ENCODE assay signal across 8 cellular contexts in the genomic region with DNA sequence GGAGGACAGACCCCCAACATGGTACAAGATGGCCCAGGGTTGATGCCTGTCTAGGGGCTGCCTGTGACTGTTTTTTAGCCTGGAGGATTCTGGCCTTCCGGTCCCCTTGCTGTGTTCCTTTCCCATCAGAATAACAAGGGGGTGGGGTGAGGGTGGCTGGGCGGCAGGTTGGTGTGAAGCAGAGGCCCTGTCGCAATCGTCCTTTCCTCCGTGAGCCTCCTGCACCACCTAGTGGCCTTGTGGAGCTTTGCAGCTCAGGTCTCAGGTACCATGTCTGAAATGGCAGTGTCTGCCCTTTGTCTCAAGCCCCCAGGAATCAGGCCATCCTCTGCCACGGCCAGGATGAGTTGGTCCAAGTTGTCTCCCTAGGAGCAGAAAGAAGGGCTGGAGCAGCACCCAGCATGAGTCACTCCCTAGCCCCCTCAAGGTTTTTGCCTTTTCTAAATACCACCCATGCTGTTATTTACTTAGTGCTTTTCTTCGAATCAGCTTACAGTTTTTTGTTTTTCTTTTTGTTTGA. TPM values are rescaled to one million over a fixed set of nuclear protein-coding genes. Genes with fewer than 3 reads are reported as not detected.
DNase-seq lines count a peak whose midpoint lies in the region; ATAC-seq and TF ChIP-seq lines count a peak whose summit lies in the region.

No MANE protein-coding gene starts in this region.

- TF ChIP-seq CTCF in PC-3 (conservative IDR thresholded peaks at IDR 0.05; ENCODE audit: low read depth, low read length) (peak; percentile 100), fibroblast of lung (conservative IDR thresholded peaks at IDR 0.05 in 1 of 2, IDR thresholded peaks at IDR 0.05 in 1 of 2; ENCODE audit: low read depth in 1 of 2, low read length in 2 of 2) (peak; percentile 93 to 99), neural cell (IDR thresholded peaks at IDR 0.05; ENCODE audit: poor library complexity, severe bottlenecking) (peak; percentile 98), stomach (IDR thresholded peaks at IDR 0.05) (peak in 6 of 7 experiments; percentile 72 to 99 (median 95))

- TF ChIP-seq EP300 in neural cell (conservative IDR thresholded peaks at IDR 0.05; ENCODE audit: poor library complexity, severe bottlenecking) (no peak), stomach (IDR thresholded peaks at IDR 0.05) (no peak)

- no peak overlapping the region for H3K9ac ChIP-seq in HUES64 (ENCODE audit: low read depth, low read length)
- H3K9ac ChIP-seq in PC-3 (ENCODE audit: low read length), result no peak overlapping the region
- no peak overlapping the region for H3K9ac ChIP-seq in fibroblast of lung (ENCODE audit: insufficient read depth, low read length)
- H3K9ac ChIP-seq in neural cell (ENCODE audit: low read length), result peak overlapping the region; percentile 55

- ATAC-seq in GM19455 (IDR thresholded peaks at IDR 0.05; ENCODE audit: unreplicated experiment) (peak; percentile 79), PC-3 (peak; percentile 89)
- peak; percentile 95 to 96 for ATAC-seq in activated T-cell treated with anti-CD3 and anti-CD28 coated beads, Interleukin-2, amount 50 U/mL, for 4 hours

- H3K36me3 Mint-ChIP-seq in activated T-cell treated with anti-CD3 and anti-CD28 coated beads, Interleukin-2, amount 50 U/mL, for 4 hours (ENCODE audit: insufficient read depth), result peaks cover 34% of the 10 kb centered on the region

- H3K4me2 ChIP-seq in PC-3 (ENCODE audit: low read length), result no peak overlapping the region
- no peak overlapping the region for H3K4me2 ChIP-seq in fibroblast of lung (ENCODE audit: extremely low read depth, insufficient read depth, low read length)
- no peak overlapping the region for H3K4me2 ChIP-seq in neural cell (ENCODE audit: low read length)

- DNase-seq in CMK (ENCODE audit: low read depth) (peak; percentile 63), PC-3 (peak; percentile 99), fibroblast of lung (ENCODE audit: low read depth in 2 of 2) (peak; percentile 59 to 82), stomach (peak; percentile 89)
- peak; percentile 79 for DNase-seq in activated T-cell treated with anti-CD3 and anti-CD28 coated beads, Interleukin-2, amount 50 U/mL, for 4 hours

- CTCF ChIA-PET in PC-3 (lab: Charles Lee), result interaction anchor here (0.5 to 1.2 kb wide), 8 partner anchors 10 to 444 kb away, joined by 3 to 8 read pairs (median 5); no protein-coding TSS in a partner anchor

- H2AFZ ChIP-seq in PC-3 (ENCODE audit: low read length) (no peak overlapping the region), fibroblast of lung (ENCODE audit: low read length) (no peak overlapping the region), neural cell (ENCODE audit: low read depth, low read length) (peak overlapping the region; percentile 45)

- H3K9me2 ChIP-seq in PC-3 (replicated peaks; ENCODE audit: low read length), result no peaks in the 10 kb centered on the region
- no peaks in the 10 kb centered on the region for H3K9me2 ChIP-seq in neural cell (ENCODE audit: insufficient read depth, low read length)

- peaks cover 12% of the 10 kb centered on the region for H3K4me1 Mint-ChIP-seq in activated T-cell treated with anti-CD3 and anti-CD28 coated beads, Interleukin-2, amount 50 U/mL, for 4 hours (ENCODE audit: low read depth)

- H3K4me3 ChIP-seq in HUES64 (ENCODE audit: low read length), result no peak overlapping the region
- H3K4me3 ChIP-seq in PC-3 (ENCODE audit: low read length), result no peak overlapping the region
- H3K4me3 ChIP-seq in fibroblast of lung (replicated peaks in 1 of 4; ENCODE audit: control extremely low read depth in 1 of 4, insufficient read depth in 1 of 4, low read depth in 3 of 4, low read length in 4 of 4), result no peak overlapping the region
- no peak overlapping the region for H3K4me3 ChIP-seq in neural cell (ENCODE audit: low read length)
- H3K4me3 ChIP-seq in stomach, result no peak overlapping the region

- intact Hi-C loops in PC-3 (cut with micrococcal nuclease) (loop anchor here (1.0 to 10.0 kb wide), 4 partner anchors 74 to 388 kb away; no protein-coding TSS in a partner anchor), stomach (cut with DNase I; ENCODE audit: low total_unique reads) (loop anchor here (5.0 kb wide), 1 partner anchor 155 kb away; no protein-coding TSS in a partner anchor)

- H3K27me3 Mint-ChIP-seq in activated T-cell treated with anti-CD3 and anti-CD28 coated beads, Interleukin-2, amount 50 U/mL, for 4 hours (ENCODE audit: low read depth), result no peaks in the 10 kb centered on the region

- H3K4me1 ChIP-seq in HUES64 (ENCODE audit: insufficient read depth, low read length) (peaks cover 22% of the 10 kb centered on the region), PC-3 (ENCODE audit: insufficient read depth, low read length) (peaks cover 17% of the 10 kb centered on the region), fibroblast of lung (ENCODE audit: control insufficient read depth, extremely low read depth, insufficient read depth, low read length) (peaks cover 2% of the 10 kb centered on the region), stomach (peaks cover 5 to 33% (median 16%) of the 10 kb centered on the region in 4 donors)

- H3K36me3 ChIP-seq in HUES64 (ENCODE audit: insufficient read depth, low read length) (peaks cover 77% of the 10 kb centered on the region), PC-3 (ENCODE audit: low read depth, low read length) (peaks cover 48% of the 10 kb centered on the region), fibroblast of lung (ENCODE audit: control insufficient read depth, insufficient read depth, low read length) (peaks cover 9% of the 10 kb centered on the region), neural cell (ENCODE audit: insufficient read depth, low read length) (peaks cover 9% of the 10 kb centered on the region), stomach (peaks cover 66 to 100% (median 97%) of the 10 kb centered on the region in 4 donors)

- H3K4me3 Mint-ChIP-seq in activated T-cell treated with anti-CD3 and anti-CD28 coated beads, Interleukin-2, amount 50 U/mL, for 4 hours, result no peak overlapping the region

- TF ChIP-seq POLR2A in stomach (IDR thresholded peaks at IDR 0.05), result no peak

- POLR2A ChIA-PET in PC-3 (lab: Charles Lee; ENCODE audit: unreplicated experiment), result interaction anchor here (0.5 kb wide), 1 partner anchor 1371 kb away, joined by 5 read pairs; no protein-coding TSS in a partner anchor

- H3F3A ChIP-seq in PC-3 (ENCODE audit: low read length, unreplicated experiment), result no peaks in the 10 kb centered on the region
- no peaks in the 10 kb centered on the region for H3F3A ChIP-seq in neural cell (ENCODE audit: insufficient read depth, low read length, poor library complexity, severe bottlenecking)

- H3K27ac ChIP-seq in HUES64 (ENCODE audit: low read depth, low read length), result peak overlapping the region; percentile 50; the same call in 1 of the 2 replicates
- H3K27ac ChIP-seq in PC-3 (ENCODE audit: low read length), result no peak overlapping the region
- H3K27ac ChIP-seq in fibroblast of lung (ENCODE audit: insufficient read depth, low read length), result no peak overlapping the region
- peak overlapping the region; percentile 24 for H3K27ac ChIP-seq in neural cell (ENCODE audit: low read length)
- H3K27ac ChIP-seq in stomach, result peak overlapping the region in 2 of 5 donors; percentile 29 to 50

- H3K27me3 ChIP-seq in HUES64 (ENCODE audit: insufficient read depth, low read length) (no peaks in the 10 kb centered on the region), PC-3 (ENCODE audit: low read length) (no peaks in the 10 kb centered on the region), fibroblast of lung (ENCODE audit: control insufficient read depth, insufficient read depth, low read length) (no peaks in the 10 kb centered on the region), neural cell (ENCODE audit: insufficient read depth, low read depth, low read length) (no peaks in the 10 kb centered on the region), stomach (no peaks in the 10 kb centered on the region)

- no TSS peak for BruUV-seq in PC-3 (replicated peaks; lab: Mats Ljungman, UMichigan)

- H3K79me2 ChIP-seq in PC-3 (ENCODE audit: low read length), result no peaks in the 10 kb centered on the region
- H3K79me2 ChIP-seq in fibroblast of lung (ENCODE audit: control insufficient read depth, insufficient read depth, low read length), result no peaks in the 10 kb centered on the region
- no peaks in the 10 kb centered on the region for H3K79me2 ChIP-seq in neural cell (replicated peaks; ENCODE audit: insufficient read depth, low read length)

- no peaks in the 10 kb centered on the region for H3K9me3 Mint-ChIP-seq in activated T-cell treated with anti-CD3 and anti-CD28 coated beads, Interleukin-2, amount 50 U/mL, for 4 hours

- 8% methylated on average over 5 of the region's 7 CpGs for WGBS in HUES64
- WGBS in stomach, 5 donors, result 10 to 15% (median 11%) methylated on average over 6 to 7 of the region's 7 CpGs

- no peaks in the 10 kb centered on the region for H4K20me1 ChIP-seq in PC-3 (ENCODE audit: low read length)
- no peaks in the 10 kb centered on the region for H4K20me1 ChIP-seq in fibroblast of lung (ENCODE audit: control insufficient read depth, extremely low read depth, insufficient read depth, low read length)
- no peaks in the 10 kb centered on the region for H4K20me1 ChIP-seq in neural cell (ENCODE audit: insufficient read depth)

- no peaks in the 10 kb centered on the region for H3K9me3 ChIP-seq in HUES64 (ENCODE audit: insufficient read depth, low read depth, low read length)
- H3K9me3 ChIP-seq in PC-3 (ENCODE audit: low read length), result no peaks in the 10 kb centered on the region
- H3K9me3 ChIP-seq in fibroblast of lung (ENCODE audit: control insufficient read depth, insufficient read depth, low read depth, low read length), result no peaks in the 10 kb centered on the region
- H3K9me3 ChIP-seq in neural cell (ENCODE audit: low read length), result no peaks in the 10 kb centered on the region
- H3K9me3 ChIP-seq in stomach, result no peaks in the 10 kb centered on the region

- TF ChIP-seq RAD21 in neural cell (conservative IDR thresholded peaks at IDR 0.05), result peak; percentile 99

RNA-seq across cellular contexts. Expression of a gene that starts 24.2 kb away (rescaled TPM):
- polyA plus RNA-seq in HUES64 (2013, experiment 1 of 2), result not detected
- polyA plus RNA-seq in HUES64 (2013, experiment 2 of 2), result not detected
- total RNA-seq in PC-3 (2014; rRNA removed) (0.40 TPM in 1 of 2 replicates, not detected in the other), fibroblast of lung (0.17 and 0.26 TPM in 2 replicates), stomach (100 to 1,000 TPM in 1 of 5 donors, 10 to 100 TPM in 3, 1 to 10 TPM in 1; 5.7 to 133 (median 14.3) TPM)
- under 1 TPM in 1 of 3 donors, not detected in 2; 0.11 TPM for total RNA-seq in activated T-cell treated with anti-CD3 and anti-CD28 coated beads, Interleukin-2, amount 50 U/mL, for 4 hours
- polyA plus RNA-seq in fibroblast of lung (0.10 and 0.15 TPM in 2 replicates), neural cell (not detected in 2 replicates), stomach (10 to 100 TPM in 1 of 3 donors, under 1 TPM in 1, not detected in 1; 0.56 to 67.8 TPM)
- polyA plus RNA-seq in fibroblast of lung (2012), result 0.20 and 0.26 TPM in 2 replicates
- polyA minus RNA-seq in fibroblast of lung (ENCODE audit: low replicate concordance) (not detected in 2 replicates), neural cell (not detected in 2 replicates)

RNA-seq across cellular contexts. Expression of a gene that starts 58.7 kb away (rescaled TPM):
- 5.3 TPM for polyA plus RNA-seq in HUES64 (2013, experiment 1 of 2)
- 6.2 TPM for polyA plus RNA-seq in HUES64 (2013, experiment 2 of 2)
- total RNA-seq in PC-3 (2014; rRNA removed), result 186 and 212 TPM in 2 replicates
- 1 to 10 TPM in 2 of 3 donors, under 1 TPM in 1; 0.86 to 1.8 (median 1.4) TPM for total RNA-seq in activated T-cell treated with anti-CD3 and anti-CD28 coated beads, Interleukin-2, amount 50 U/mL, for 4 hours
- 1.8 and 2.6 TPM in 2 replicates for total RNA-seq in fibroblast of lung
- polyA plus RNA-seq in fibroblast of lung, result 0.56 TPM in 1 of 2 replicates, not detected in the other
- polyA plus RNA-seq in fibroblast of lung (2012), result 0.20 and 0.35 TPM in 2 replicates
- not detected in 2 replicates for polyA minus RNA-seq in fibroblast of lung (ENCODE audit: low replicate concordance)
- polyA plus RNA-seq in neural cell, result 1.2 and 3.2 TPM in 2 replicates
- polyA minus RNA-seq in neural cell, result 2.2 and 2.4 TPM in 2 replicates
- 100 to 1,000 TPM in 1 of 5 donors, 10 to 100 TPM in 4; 23.5 to 153 (median 97.4) TPM for total RNA-seq in stomach
- 10 to 100 TPM; 35.4 to 67.8 (median 55.8) TPM for polyA plus RNA-seq in stomach

Comparison
In these comparisons a context has a peak if more than half of its experiments do, and no peak if none do; other contexts are left out.
1. H3K27ac ChIP-seq: peak in HUES64 (single experiment) and neural cell (single experiment); none in PC-3 (single experiment) and fibroblast of lung (single experiment).
2. Peak in every context shown above with its lines, with median percentiles within 50 percentile points of each other: DNase-seq, ATAC-seq and CTCF ChIP-seq.